Comparison of ENCODE assay signal across 8 cellular contexts in the genomic region with DNA sequence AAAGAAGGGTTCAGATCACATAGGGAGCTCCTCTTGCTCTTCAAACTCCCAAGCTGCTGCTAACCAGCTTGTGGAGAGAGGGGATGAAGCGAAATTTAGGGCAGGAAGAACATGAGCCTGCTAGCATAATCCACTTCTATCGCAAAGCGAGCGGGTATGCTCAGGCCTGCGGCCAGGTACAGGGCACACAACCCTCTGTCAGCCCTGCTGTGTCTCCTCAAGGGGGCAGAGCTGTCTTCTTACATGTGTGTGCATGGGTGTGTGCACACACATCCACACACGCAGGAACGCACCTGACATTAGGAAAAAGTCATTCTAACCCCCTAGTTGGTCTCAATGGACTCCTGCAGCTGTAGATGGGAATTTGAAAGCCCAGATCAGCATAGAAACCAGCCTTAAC.
DNase-seq lines count a peak whose midpoint lies in the region; ATAC-seq and TF ChIP-seq lines count a peak whose summit lies in the region.

No MANE protein-coding gene starts in this region.

- H3K4me3 ChIP-seq in GM12864 (ENCODE audit: low read depth, low read length) (no peak overlapping the region), fibroblast of the aortic adventitia (ENCODE audit: low read depth, low read length) (no peak overlapping the region), prostate gland (no peak overlapping the region)

- peaks cover 9% of the 10 kb centered on the region for H3K4me1 ChIP-seq in prostate gland (replicated peaks)

- intact Hi-C loops in prostate gland (cut with DNase I) = loop anchor here (1.0 to 5.0 kb wide), 3 partner anchors 81 to 255 kb away; partner anchors contain the start of gene PPP1R3C

- H3K36me3 ChIP-seq in prostate gland = no peaks in the 10 kb centered on the region

- no peak overlapping the region for H3K27ac ChIP-seq in prostate gland

- no peaks in the 10 kb centered on the region for H3K27me3 ChIP-seq in prostate gland (replicated peaks; ENCODE audit: insufficient read depth)

- TF ChIP-seq POLR2A in prostate gland (IDR thresholded peaks at IDR 0.05) = no peak

- no peaks in the 10 kb centered on the region for H3K9me3 ChIP-seq in prostate gland

- WGBS in prostate gland = 63% methylated on average over 7 of the region's 7 CpGs

- TF ChIP-seq CTCF in GM12864 (IDR thresholded peaks at IDR 0.05; ENCODE audit: low read depth, low read length, missing control alignments) = peak; percentile 30
- peak; percentile 46 for TF ChIP-seq CTCF in fibroblast of the aortic adventitia (IDR thresholded peaks at IDR 0.05; ENCODE audit: insufficient read depth, low read length)
- TF ChIP-seq CTCF in prostate gland (IDR thresholded peaks at IDR 0.05) = peak in 3 of 4 experiments; percentile 36 to 52 (median 45)

- DNase-seq in GM12864 (ENCODE audit: low read depth) (no peak), RPMI8226 (peak; percentile 14), fibroblast of the aortic adventitia (ENCODE audit: low read depth) (peak; percentile 25), prostate gland (ENCODE audit: low spot score) (no peak), NCI-H1048 (lab: John Stamatoyannopoulos, UW) (no peak), UCSD-AML1 (lab: John Stamatoyannopoulos, UW; ENCODE audit: unreplicated experiment) (no peak)
- no peak for DNase-seq in stimulated activated CD8-positive, alpha-beta memory T cell treated with anti-CD3 and anti-CD28 coated beads, Interleukin-4, amount 100 ng/mL, for 48 hours

- ATAC-seq in GM18517 (IDR thresholded peaks at IDR 0.05; ENCODE audit: unreplicated experiment) = no peak

Comparison
In these comparisons a context has a peak if more than half of its experiments do, and no peak if none do; other contexts are left out.
1. DNase-seq: peak in RPMI8226 (single experiment) and fibroblast of the aortic adventitia (single experiment); none in GM12864 (single experiment), prostate gland (single experiment), stimulated activated CD8-positive, alpha-beta memory T cell treated with anti-CD3 and anti-CD28 coated beads, Interleukin-4, amount 100 ng/mL, for 48 hours (single experiment), NCI-H1048 (single experiment) and UCSD-AML1 (single experiment).
2. Peak in every context shown above with its lines, with median percentiles within 50 percentile points of each other: CTCF ChIP-seq.